8 cellular contexts compared by ENCODE assay signal in the genomic region with DNA sequence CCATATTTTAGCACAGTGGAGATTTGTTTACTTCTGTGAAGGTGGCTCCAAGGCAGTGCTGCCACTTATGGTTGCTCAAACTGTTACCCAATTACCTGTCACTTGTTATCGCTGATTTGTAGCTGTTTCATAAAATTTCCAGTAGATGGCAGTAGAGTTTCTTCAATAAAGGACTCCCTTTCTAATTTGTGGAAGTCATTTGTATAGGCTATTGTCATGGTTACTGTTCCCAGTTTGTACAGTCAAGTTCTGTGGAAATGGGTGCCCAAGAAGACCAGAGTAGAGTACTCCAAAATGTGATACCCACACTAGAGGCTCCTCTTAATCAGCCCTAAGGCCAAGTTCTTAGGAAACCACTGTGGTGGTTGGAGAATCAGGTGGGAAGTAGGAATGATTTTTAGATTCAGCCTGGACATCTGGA.
A peak's percentile ranks its signal among the peaks of the same experiment; 100 is the strongest.
DNase-seq lines count a peak whose midpoint lies in the region; ATAC-seq and TF ChIP-seq lines count a peak whose summit lies in the region.

No MANE protein-coding gene starts in this region.

- CTCF ChIA-PET in activated CD8-positive, alpha-beta T cell treated with anti-CD3 and anti-CD28 coated beads, Interleukin-2, amount 10 ng/mL, durations not matched to agents 7 days and 5 days (lab: Charles Lee), result interaction anchor here (0.8 to 5.1 kb wide), 16 partner anchors 11 to 443 kb away, joined by 3 to 46 read pairs (median 3); no protein-coding TSS in a partner anchor

- intact Hi-C loops in left ventricle myocardium superior (cut with micrococcal nuclease), result no loop called here
- intact Hi-C loops in sigmoid colon (cut with DNase I), result loop anchor here (2.0 kb wide), 1 partner anchor 190 kb away; no protein-coding TSS in a partner anchor

- no peaks in the 10 kb centered on the region for H3K4me1 Mint-ChIP-seq in activated CD8-positive, alpha-beta T cell treated with anti-CD3 and anti-CD28 coated beads, Interleukin-2, amount 10 ng/mL, durations not matched to agents 7 days and 5 days (ENCODE audit: low read depth)

- TF ChIP-seq CTCF in sigmoid colon (IDR thresholded peaks at IDR 0.05), result peak; percentile 29 to 70 (median 59)

- peak; percentile 87 for ATAC-seq in GM18907 (IDR thresholded peaks at IDR 0.05; ENCODE audit: unreplicated experiment)
- peak; percentile 82 for ATAC-seq in HG03432 (IDR thresholded peaks at IDR 0.05; ENCODE audit: unreplicated experiment)
- ATAC-seq in activated CD8-positive, alpha-beta T cell treated with anti-CD3 and anti-CD28 coated beads, Interleukin-2, amount 10 ng/mL, durations not matched to agents 7 days and 5 days, result peak; percentile 44
- ATAC-seq in left ventricle myocardium superior, result peak; percentile 88

- no peaks in the 10 kb centered on the region for H3K9me3 Mint-ChIP-seq in activated CD8-positive, alpha-beta T cell treated with anti-CD3 and anti-CD28 coated beads, Interleukin-2, amount 10 ng/mL, durations not matched to agents 7 days and 5 days (ENCODE audit: insufficient read depth)

- H3K27me3 Mint-ChIP-seq in activated CD8-positive, alpha-beta T cell treated with anti-CD3 and anti-CD28 coated beads, Interleukin-2, amount 10 ng/mL, durations not matched to agents 7 days and 5 days (ENCODE audit: low read depth), result peaks cover 3% of the 10 kb centered on the region

- H3K27ac Mint-ChIP-seq in activated CD8-positive, alpha-beta T cell treated with anti-CD3 and anti-CD28 coated beads, Interleukin-2, amount 10 ng/mL, durations not matched to agents 7 days and 5 days, result no peak overlapping the region

- peak; percentile 91 for DNase-seq in CD1c-positive myeloid dendritic cell (ENCODE audit: extremely low spot score)
- peak; percentile 69 for DNase-seq in NCI-H345 (lab: John Stamatoyannopoulos, UW)
- no peak for DNase-seq in activated CD8-positive, alpha-beta T cell treated with anti-CD3 and anti-CD28 coated beads, Interleukin-2, amount 10 ng/mL, durations not matched to agents 7 days and 5 days
- DNase-seq in left ventricle myocardium superior, result no peak
- DNase-seq in sigmoid colon, result no peak
- DNase-seq in cortex of kidney (lab: John Stamatoyannopoulos, UW), result no peak

- TF ChIP-seq POLR2A in sigmoid colon (IDR thresholded peaks at IDR 0.05), result no peak

- WGBS in sigmoid colon, 2 donors, result 0 to 1% methylated on average over 1 of the region's 1 CpG

- no peaks in the 10 kb centered on the region for H3K36me3 Mint-ChIP-seq in activated CD8-positive, alpha-beta T cell treated with anti-CD3 and anti-CD28 coated beads, Interleukin-2, amount 10 ng/mL, durations not matched to agents 7 days and 5 days (ENCODE audit: low read depth)

- no peak overlapping the region for H3K4me3 Mint-ChIP-seq in activated CD8-positive, alpha-beta T cell treated with anti-CD3 and anti-CD28 coated beads, Interleukin-2, amount 10 ng/mL, durations not matched to agents 7 days and 5 days

- peaks cover 0 to 14% (median 11%) of the 10 kb centered on the region in 4 donors for H3K4me1 ChIP-seq in sigmoid colon

- POLR2A ChIA-PET in activated CD8-positive, alpha-beta T cell treated with anti-CD3 and anti-CD28 coated beads, Interleukin-2, amount 10 ng/mL, durations not matched to agents 7 days and 5 days (lab: Charles Lee), result no interaction called here

- H3K4me3 ChIP-seq in sigmoid colon, result no peak overlapping the region

- H3K36me3 ChIP-seq in sigmoid colon, result no peaks in the 10 kb centered on the region

- H3K9me3 ChIP-seq in sigmoid colon, result no peaks in the 10 kb centered on the region

- H3K27ac ChIP-seq in sigmoid colon, result no peak overlapping the region

- H3K27me3 ChIP-seq in sigmoid colon, result no peaks in the 10 kb centered on the region

- TF ChIP-seq EP300 in sigmoid colon (IDR thresholded peaks at IDR 0.05), result no peak

Comparison
In these comparisons a context has a peak if more than half of its experiments do, and no peak if none do; other contexts are left out.
1. DNase-seq: peak in CD1c-positive myeloid dendritic cell (single experiment) and NCI-H345 (single experiment); none in activated CD8-positive, alpha-beta T cell treated with anti-CD3 and anti-CD28 coated beads, Interleukin-2, amount 10 ng/mL, durations not matched to agents 7 days and 5 days (single experiment), left ventricle myocardium superior (single experiment), sigmoid colon (single experiment) and cortex of kidney (single experiment).
2. Peak in every context shown above with its lines, with median percentiles within 50 percentile points of each other: ATAC-seq.